Comparison of ENCODE assay signal across 1 cellular context in the genomic region with DNA sequence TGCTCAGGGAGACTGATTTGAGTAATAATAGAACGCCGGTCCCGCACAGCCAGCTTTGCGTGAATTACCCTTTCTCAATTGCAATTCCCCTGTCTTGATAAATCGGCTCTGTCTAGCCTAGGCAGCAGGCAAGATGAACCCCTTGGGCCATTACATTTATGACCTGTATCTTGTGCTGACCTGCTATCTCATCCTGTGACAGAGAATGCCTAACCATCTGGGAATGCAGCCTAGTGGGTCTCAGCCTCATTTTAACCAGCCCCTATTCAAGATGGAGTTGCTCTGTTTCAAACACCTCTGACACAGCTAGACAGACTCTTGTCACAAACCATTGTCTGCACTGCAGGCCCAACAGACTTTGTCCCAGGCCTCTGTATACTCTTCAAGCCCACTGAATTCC.
TF ChIP-seq lines count a peak whose summit lies in the region.

No MANE protein-coding gene starts in this region.

TF ChIP-seq in HepG2, 621 proteins besides CTCF, POLR2A, EP300 and RAD21:
- TF ChIP-seq, protein P1, sequence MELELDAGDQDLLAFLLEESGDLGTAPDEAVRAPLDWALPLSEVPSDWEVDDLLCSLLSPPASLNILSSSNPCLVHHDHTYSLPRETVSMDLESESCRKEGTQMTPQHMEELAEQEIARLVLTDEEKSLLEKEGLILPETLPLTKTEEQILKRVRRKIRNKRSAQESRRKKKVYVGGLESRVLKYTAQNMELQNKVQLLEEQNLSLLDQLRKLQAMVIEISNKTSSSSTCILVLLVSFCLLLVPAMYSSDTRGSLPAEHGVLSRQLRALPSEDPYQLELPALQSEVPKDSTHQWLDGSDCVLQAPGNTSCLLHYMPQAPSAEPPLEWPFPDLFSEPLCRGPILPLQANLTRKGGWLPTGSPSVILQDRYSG (CRISPR knock-in tag; IDR thresholded peaks at IDR 0.05): no peak
- TF ChIP-seq, protein P2, sequence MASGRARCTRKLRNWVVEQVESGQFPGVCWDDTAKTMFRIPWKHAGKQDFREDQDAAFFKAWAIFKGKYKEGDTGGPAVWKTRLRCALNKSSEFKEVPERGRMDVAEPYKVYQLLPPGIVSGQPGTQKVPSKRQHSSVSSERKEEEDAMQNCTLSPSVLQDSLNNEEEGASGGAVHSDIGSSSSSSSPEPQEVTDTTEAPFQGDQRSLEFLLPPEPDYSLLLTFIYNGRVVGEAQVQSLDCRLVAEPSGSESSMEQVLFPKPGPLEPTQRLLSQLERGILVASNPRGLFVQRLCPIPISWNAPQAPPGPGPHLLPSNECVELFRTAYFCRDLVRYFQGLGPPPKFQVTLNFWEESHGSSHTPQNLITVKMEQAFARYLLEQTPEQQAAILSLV (CRISPR knock-in tag; IDR thresholded peaks at IDR 0.05; ENCODE audit: borderline replicate concordance): no peak
- TF ChIP-seq PCBP1 (IDR thresholded peaks at IDR 0.05; ENCODE audit: borderline replicate concordance, low read depth, low read length) (no peak), ARHGAP35 (CRISPR knock-in tag; IDR thresholded peaks at IDR 0.05; ENCODE audit: borderline replicate concordance) (no peak), ZEB1 (IDR thresholded peaks at IDR 0.05; ENCODE audit: insufficient replicate concordance, low read depth) (no peak), MAZ (IDR thresholded peaks at IDR 0.05; ENCODE audit: borderline replicate concordance, low read depth, low read length) (no peak), MAZ (CRISPR knock-in tag; IDR thresholded peaks at IDR 0.05; ENCODE audit: low read depth) (no peak), GPN1 (CRISPR knock-in tag; IDR thresholded peaks at IDR 0.05; ENCODE audit: borderline replicate concordance) (no peak), LCORL (IDR thresholded peaks at IDR 0.05) (no peak), LCORL (CRISPR knock-in tag; IDR thresholded peaks at IDR 0.05) (no peak), TCF7 (IDR thresholded peaks at IDR 0.05; ENCODE audit: low read depth) (no peak)
- TF ChIP-seq, protein P3, sequence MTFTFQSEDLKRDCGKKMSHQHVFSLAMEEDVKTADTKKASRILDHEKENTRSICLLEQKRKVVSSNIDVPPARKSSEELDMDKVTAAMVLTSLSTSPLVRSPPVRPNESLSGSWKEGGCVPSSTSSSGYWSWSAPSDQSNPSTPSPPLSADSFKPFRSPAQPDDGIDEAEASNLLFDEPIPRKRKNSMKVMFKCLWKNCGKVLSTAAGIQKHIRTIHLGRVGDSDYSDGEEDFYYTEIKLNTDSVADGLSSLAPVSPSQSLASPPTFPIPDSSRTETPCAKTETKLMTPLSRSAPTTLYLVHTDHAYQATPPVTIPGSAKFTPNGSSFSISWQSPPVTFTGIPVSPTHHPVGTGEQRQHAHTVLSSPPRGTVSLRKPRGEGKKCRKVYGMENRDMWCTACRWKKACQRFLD (CRISPR knock-in tag; IDR thresholded peaks at IDR 0.05; ENCODE audit: borderline replicate concordance): no peak
- TF ChIP-seq, protein P4, sequence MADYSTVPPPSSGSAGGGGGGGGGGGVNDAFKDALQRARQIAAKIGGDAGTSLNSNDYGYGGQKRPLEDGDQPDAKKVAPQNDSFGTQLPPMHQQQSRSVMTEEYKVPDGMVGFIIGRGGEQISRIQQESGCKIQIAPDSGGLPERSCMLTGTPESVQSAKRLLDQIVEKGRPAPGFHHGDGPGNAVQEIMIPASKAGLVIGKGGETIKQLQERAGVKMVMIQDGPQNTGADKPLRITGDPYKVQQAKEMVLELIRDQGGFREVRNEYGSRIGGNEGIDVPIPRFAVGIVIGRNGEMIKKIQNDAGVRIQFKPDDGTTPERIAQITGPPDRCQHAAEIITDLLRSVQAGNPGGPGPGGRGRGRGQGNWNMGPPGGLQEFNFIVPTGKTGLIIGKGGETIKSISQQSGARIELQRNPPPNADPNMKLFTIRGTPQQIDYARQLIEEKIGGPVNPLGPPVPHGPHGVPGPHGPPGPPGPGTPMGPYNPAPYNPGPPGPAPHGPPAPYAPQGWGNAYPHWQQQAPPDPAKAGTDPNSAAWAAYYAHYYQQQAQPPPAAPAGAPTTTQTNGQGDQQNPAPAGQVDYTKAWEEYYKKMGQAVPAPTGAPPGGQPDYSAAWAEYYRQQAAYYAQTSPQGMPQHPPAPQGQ (CRISPR knock-in tag; IDR thresholded peaks at IDR 0.05; ENCODE audit: borderline replicate concordance): no peak
- TF ChIP-seq, protein P5, sequence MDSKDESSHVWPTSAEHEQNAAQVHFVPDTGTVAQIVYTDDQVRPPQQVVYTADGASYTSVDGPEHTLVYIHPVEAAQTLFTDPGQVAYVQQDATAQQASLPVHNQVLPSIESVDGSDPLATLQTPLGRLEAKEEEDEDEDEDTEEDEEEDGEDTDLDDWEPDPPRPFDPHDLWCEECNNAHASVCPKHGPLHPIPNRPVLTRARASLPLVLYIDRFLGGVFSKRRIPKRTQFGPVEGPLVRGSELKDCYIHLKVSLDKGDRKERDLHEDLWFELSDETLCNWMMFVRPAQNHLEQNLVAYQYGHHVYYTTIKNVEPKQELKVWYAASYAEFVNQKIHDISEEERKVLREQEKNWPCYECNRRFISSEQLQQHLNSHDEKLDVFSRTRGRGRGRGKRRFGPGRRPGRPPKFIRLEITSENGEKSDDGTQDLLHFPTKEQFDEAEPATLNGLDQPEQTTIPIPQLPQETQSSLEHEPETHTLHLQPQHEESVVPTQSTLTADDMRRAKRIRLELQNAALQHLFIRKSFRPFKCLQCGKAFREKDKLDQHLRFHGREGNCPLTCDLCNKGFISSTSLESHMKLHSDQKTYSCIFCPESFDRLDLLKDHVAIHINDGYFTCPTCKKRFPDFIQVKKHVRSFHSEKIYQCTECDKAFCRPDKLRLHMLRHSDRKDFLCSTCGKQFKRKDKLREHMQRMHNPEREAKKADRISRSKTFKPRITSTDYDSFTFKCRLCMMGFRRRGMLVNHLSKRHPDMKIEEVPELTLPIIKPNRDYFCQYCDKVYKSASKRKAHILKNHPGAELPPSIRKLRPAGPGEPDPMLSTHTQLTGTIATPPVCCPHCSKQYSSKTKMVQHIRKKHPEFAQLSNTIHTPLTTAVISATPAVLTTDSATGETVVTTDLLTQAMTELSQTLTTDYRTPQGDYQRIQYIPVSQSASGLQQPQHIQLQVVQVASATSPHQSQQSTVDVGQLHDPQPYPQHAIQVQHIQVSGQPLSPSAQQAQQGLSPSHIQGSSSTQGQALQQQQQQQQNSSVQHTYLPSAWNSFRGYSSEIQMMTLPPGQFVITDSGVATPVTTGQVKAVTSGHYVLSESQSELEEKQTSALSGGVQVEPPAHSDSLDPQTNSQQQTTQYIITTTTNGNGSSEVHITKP (CRISPR knock-in tag; IDR thresholded peaks at IDR 0.05; ENCODE audit: low read depth): no peak
- TF ChIP-seq, protein P6, sequence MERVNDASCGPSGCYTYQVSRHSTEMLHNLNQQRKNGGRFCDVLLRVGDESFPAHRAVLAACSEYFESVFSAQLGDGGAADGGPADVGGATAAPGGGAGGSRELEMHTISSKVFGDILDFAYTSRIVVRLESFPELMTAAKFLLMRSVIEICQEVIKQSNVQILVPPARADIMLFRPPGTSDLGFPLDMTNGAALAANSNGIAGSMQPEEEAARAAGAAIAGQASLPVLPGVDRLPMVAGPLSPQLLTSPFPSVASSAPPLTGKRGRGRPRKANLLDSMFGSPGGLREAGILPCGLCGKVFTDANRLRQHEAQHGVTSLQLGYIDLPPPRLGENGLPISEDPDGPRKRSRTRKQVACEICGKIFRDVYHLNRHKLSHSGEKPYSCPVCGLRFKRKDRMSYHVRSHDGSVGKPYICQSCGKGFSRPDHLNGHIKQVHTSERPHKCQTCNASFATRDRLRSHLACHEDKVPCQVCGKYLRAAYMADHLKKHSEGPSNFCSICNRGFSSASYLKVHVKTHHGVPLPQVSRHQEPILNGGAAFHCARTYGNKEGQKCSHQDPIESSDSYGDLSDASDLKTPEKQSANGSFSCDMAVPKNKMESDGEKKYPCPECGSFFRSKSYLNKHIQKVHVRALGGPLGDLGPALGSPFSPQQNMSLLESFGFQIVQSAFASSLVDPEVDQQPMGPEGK (CRISPR knock-in tag; IDR thresholded peaks at IDR 0.05): no peak
